ENCODE assay signal across 8 cellular contexts in genomic region chr3:120908030-120908802, GRCh38. TPM values are rescaled to one million over a fixed set of nuclear protein-coding genes. Genes with fewer than 3 reads are reported as not detected.
DNase-seq lines count a peak whose midpoint lies in the region; ATAC-seq and TF ChIP-seq lines count a peak whose summit lies in the region.

Gene STXBP5L (plus strand): TSS chr3:120908205. CDS start chr3:120909579, 1,374 bp downstream.

- no peak for TF ChIP-seq POLR2A in suprapubic skin (IDR thresholded peaks at IDR 0.05)

- no peaks in the 10 kb centered on the region for H3K9me3 Mint-ChIP-seq in natural killer cell treated with Interleukin-12 subunit alpha and Interleukin-12 subunit beta and Interleukin-15 and Interleukin-18, amount 100 ng/mL, for 72 hours

- peaks cover 18% of the 10 kb centered on the region for H3K4me1 ChIP-seq in suprapubic skin

- H3K36me3 Mint-ChIP-seq in natural killer cell treated with Interleukin-12 subunit alpha and Interleukin-12 subunit beta and Interleukin-15 and Interleukin-18, amount 100 ng/mL, for 72 hours: peaks cover 25% of the 10 kb centered on the region

- peaks cover 34% of the 10 kb centered on the region for H3K27me3 ChIP-seq in suprapubic skin

- H3K9me3 ChIP-seq in suprapubic skin: no peaks in the 10 kb centered on the region

- no peak within 1 kb of the TSS for H3K27ac Mint-ChIP-seq in natural killer cell treated with Interleukin-12 subunit alpha and Interleukin-12 subunit beta and Interleukin-15 and Interleukin-18, amount 100 ng/mL, for 72 hours

- peaks cover 0 to 4% of the 10 kb centered on the region in 2 donors for H3K4me1 Mint-ChIP-seq in natural killer cell treated with Interleukin-12 subunit alpha and Interleukin-12 subunit beta and Interleukin-15 and Interleukin-18, amount 100 ng/mL, for 72 hours (ENCODE audit: low read depth in 2 of 2)

- no peak for TF ChIP-seq EP300 in suprapubic skin (IDR thresholded peaks at IDR 0.05)

- no peak within 1 kb of the TSS for H3K27ac ChIP-seq in suprapubic skin

- 2% methylated on average over 30 of the region's 83 CpGs for WGBS in suprapubic skin

- H3K4me3 ChIP-seq in AG10803 (ENCODE audit: low read length) (peak within 1 kb of the TSS; percentile 49), fibroblast of pulmonary artery (replicated peaks; ENCODE audit: low read depth, low read length) (peak within 1 kb of the TSS; percentile 64), suprapubic skin (peak within 1 kb of the TSS; percentile 56)

- TF ChIP-seq CTCF in AG10803 (conservative IDR thresholded peaks at IDR 0.05; ENCODE audit: low read length) (no peak), fibroblast of pulmonary artery (IDR thresholded peaks at IDR 0.05; ENCODE audit: low read length, missing control alignments) (no peak), suprapubic skin (IDR thresholded peaks at IDR 0.05) (no peak)

- no peaks in the 10 kb centered on the region for H3K36me3 ChIP-seq in suprapubic skin

- H3K27me3 Mint-ChIP-seq in natural killer cell treated with Interleukin-12 subunit alpha and Interleukin-12 subunit beta and Interleukin-15 and Interleukin-18, amount 100 ng/mL, for 72 hours: peaks cover 27 to 53% of the 10 kb centered on the region in 2 donors

- DNase-seq in AG10803 (ENCODE audit: low read depth): peak; percentile 51
- peak; percentile 64 for DNase-seq in NCI-H2107 treated with DMSO at 0.1 percent for 48 hours (lab: John Stamatoyannopoulos, UW; ENCODE audit: unreplicated experiment)
- peak; percentile 10 for DNase-seq in activated T-cell treated with anti-CD3 and anti-CD28 coated beads for 4 hours
- DNase-seq in fibroblast of pulmonary artery (ENCODE audit: low read depth): peak; percentile 88
- peak; percentile 59 for DNase-seq in natural killer cell treated with Interleukin-12 subunit alpha and Interleukin-12 subunit beta and Interleukin-15 and Interleukin-18, amount 100 ng/mL, for 72 hours (ENCODE audit: low spot score)
- DNase-seq in suprapubic skin (ENCODE audit: low spot score in 2 of 2): peak in 1 of 2 donors; percentile 61

- peak; percentile 84 for ATAC-seq in GM18520 (IDR thresholded peaks at IDR 0.05; ENCODE audit: unreplicated experiment)
- ATAC-seq in HG03025 (IDR thresholded peaks at IDR 0.05; ENCODE audit: low FRiP score, unreplicated experiment): peak; percentile 96
- peak; percentile 84 to 88 for ATAC-seq in natural killer cell treated with Interleukin-12 subunit alpha and Interleukin-12 subunit beta and Interleukin-15 and Interleukin-18, amount 100 ng/mL, for 72 hours

- peak within 1 kb of the TSS; percentile 82 for H3K4me3 Mint-ChIP-seq in natural killer cell treated with Interleukin-12 subunit alpha and Interleukin-12 subunit beta and Interleukin-15 and Interleukin-18, amount 100 ng/mL, for 72 hours

RNA-seq across cellular contexts. Expression of gene STXBP5L, which starts in this region (rescaled TPM):
- total RNA-seq in natural killer cell treated with Interleukin-12 subunit alpha and Interleukin-12 subunit beta and Interleukin-15 and Interleukin-18, amount 100 ng/mL, for 72 hours: not detected
- under 1 TPM in 3 of 4 donors, not detected in 1; 0.08 to 0.32 (median 0.15) TPM for total RNA-seq in suprapubic skin

Comparison
In these comparisons a context has a peak if more than half of its experiments do, and no peak if none do; other contexts are left out.
1. Peak in DNase-seq and ATAC-seq in natural killer cell treated with Interleukin-12 subunit alpha and Interleukin-12 subunit beta and Interleukin-15 and Interleukin-18, amount 100 ng/mL, for 72 hours; RNA of the gene not detected or under 1 TPM.